2 cellular contexts compared by ENCODE assay signal in genomic region chr12:49909328-49909727, GRCh38.
TF ChIP-seq lines count a peak whose summit lies in the region.

No MANE protein-coding gene starts in this region.

TF ChIP-seq in HCT116, 20 proteins besides CTCF, POLR2A, EP300 and RAD21:
- TF ChIP-seq SP1 (IDR thresholded peaks at IDR 0.05; ENCODE audit: low read depth) = no peak
- 0 out of 2 replicates have a peak, but pooled peaks have one; percentile 8 for TF ChIP-seq ZFX (IDR thresholded peaks at IDR 0.05)

TF ChIP-seq in HepG2, 621 proteins besides CTCF, POLR2A, EP300 and RAD21:
- TF ChIP-seq KDM1A (CRISPR knock-in tag; IDR thresholded peaks at IDR 0.05) (no peak), SAFB2 (CRISPR knock-in tag; IDR thresholded peaks at IDR 0.05; ENCODE audit: borderline replicate concordance, low read depth) (no peak), ZBTB7A (CRISPR knock-in tag; IDR thresholded peaks at IDR 0.05) (no peak), SRSF1 (optimal IDR thresholded peaks at IDR 0.05; ENCODE audit: low read depth, low read length) (no peak), KAT7 (CRISPR knock-in tag; IDR thresholded peaks at IDR 0.05; ENCODE audit: borderline replicate concordance) (no peak)
